In the genomic region with DNA sequence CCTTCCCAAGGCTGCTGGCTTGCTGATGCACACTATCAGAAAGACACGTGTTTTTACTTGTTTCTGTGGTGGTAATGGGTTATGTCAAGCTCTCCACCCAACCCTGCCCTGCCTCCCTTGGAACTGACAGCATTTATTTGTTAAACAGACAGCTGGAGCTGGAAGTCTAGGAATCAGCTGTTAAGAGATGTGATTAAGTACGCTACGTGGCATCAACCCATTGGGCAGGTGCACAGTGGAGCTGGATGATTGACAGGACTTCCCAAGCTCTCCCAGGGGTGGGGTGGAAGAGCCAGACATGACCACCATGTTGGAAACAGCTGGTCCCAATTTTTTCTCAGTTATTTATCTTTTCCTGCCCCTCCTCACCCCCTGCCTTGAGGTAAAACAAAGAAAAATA, we compare ENCODE assay signal across 28 cellular contexts. TPM values are rescaled to one million over a fixed set of nuclear protein-coding genes. Genes with fewer than 3 reads are reported as not detected.
DNase-seq lines count a peak whose midpoint lies in the region; FAIRE-seq and TF ChIP-seq lines count a peak whose summit lies in the region.
"Had no signal": no experiment of that assay in that cellular context is flagged by ENCODE, and none has a peak within 500 bp of the region (broad histone marks: within the 10 kb centered on the region; RNA-seq: fewer than 3 reads in every experiment).

No MANE protein-coding gene starts in this region.

- peak; percentile 21 for DNase-seq in NCI-H82 (lab: John Stamatoyannopoulos, UW)
- DNase-seq in NCI-H82 treated with DMSO at 0.1 percent for 48 hours (lab: John Stamatoyannopoulos, UW; ENCODE audit: unreplicated experiment) = no peak
- DNase-seq in NCI-H748 treated with DMSO at 0.1 percent for 48 hours (lab: John Stamatoyannopoulos, UW) = peak; percentile 19
- peak; percentile 31 for DNase-seq in glutamatergic neuron
- DNase-seq in smooth muscle cell of the brain vasculature (ENCODE audit: low read depth, low spot score) = peak; percentile 1
- DNase-seq in DMS79 treated with DMSO at 0.1 percent for 48 hours (lab: John Stamatoyannopoulos, UW) = no peak
- DNase-seq in stimulated activated CD4-positive, alpha-beta T cell treated with anti-CD3 and anti-CD28 coated beads, Interleukin-4, amount 100 ng/mL, for 24 hours = no peak
- DNase-seq in GM12891 (ENCODE audit: insufficient read length, low spot score) = no peak
- DNase-seq: 8988T; AML-193; CD8-positive, alpha-beta memory T cell; DMS53; EL; GF-D8; GOT3; HCEC 1CT; KG1; NCI-H1105; NCI-H1694; NCI-H2081 treated with DMSO at 0.1 percent for 48 hours; NCI-H774; SHP77 treated with DMSO at 0.1 percent for 48 hours had no signal

- peaks cover 11% of the 10 kb centered on the region for H3K4me1 Mint-ChIP-seq in glutamatergic neuron (ENCODE audit: low read depth, unreplicated experiment)
- H3K4me1 Mint-ChIP-seq: CD8-positive, alpha-beta memory T cell had no signal

- no peak overlapping the region for H3K4me3 Mint-ChIP-seq in glutamatergic neuron (ENCODE audit: unreplicated experiment)
- H3K4me3 Mint-ChIP-seq: CD8-positive, alpha-beta memory T cell had no signal

- TF ChIP-seq CTCF in glutamatergic neuron (IDR thresholded peaks at IDR 0.05; ENCODE audit: partially characterized antibody, unreplicated experiment) = no peak

- no peak for TF ChIP-seq POLR2A in GM12891 (IDR thresholded peaks at IDR 0.05; ENCODE audit: low read depth, low read length)

- no peaks in the 10 kb centered on the region for H3K36me3 Mint-ChIP-seq in glutamatergic neuron (ENCODE audit: unreplicated experiment)
- H3K36me3 Mint-ChIP-seq: CD8-positive, alpha-beta memory T cell had no signal

- no peaks in the 10 kb centered on the region for H3K9me3 Mint-ChIP-seq in glutamatergic neuron (ENCODE audit: unreplicated experiment)

- no peak for FAIRE-seq in GM12891 (lab: Jason Lieb, UNC)
- FAIRE-seq: D721Med, GM19239, HTR-8/SVneo had no signal

- peak overlapping the region; percentile 85 for H3K27ac Mint-ChIP-seq in glutamatergic neuron (ENCODE audit: unreplicated experiment)
- H3K27ac Mint-ChIP-seq: CD8-positive, alpha-beta memory T cell had no signal

- H3K27me3 Mint-ChIP-seq in glutamatergic neuron (ENCODE audit: unreplicated experiment) = peaks cover 3% of the 10 kb centered on the region
- H3K27me3 Mint-ChIP-seq: CD8-positive, alpha-beta memory T cell had no signal

TF ChIP-seq in GM12891, 5 proteins besides CTCF, POLR2A, EP300 and RAD21:
- TF ChIP-seq TAF1 (IDR thresholded peaks at IDR 0.05; ENCODE audit: low read depth, low read length) = no peak
- no peak for TF ChIP-seq PAX5 (IDR thresholded peaks at IDR 0.05; ENCODE audit: insufficient read depth, low read length, severe bottlenecking)
- no peak for TF ChIP-seq POLR2AphosphoS5 (IDR thresholded peaks at IDR 0.05; ENCODE audit: low read depth, low read length)
- no peak for TF ChIP-seq SPI1 (IDR thresholded peaks at IDR 0.05; ENCODE audit: low read depth, low read length)
- TF ChIP-seq POU2F2 (IDR thresholded peaks at IDR 0.05; ENCODE audit: low read depth, low read length) = no peak
TF ChIP-seq in GM12891: peak in this region for 0.

RNA-seq across cellular contexts. Expression of a gene that starts 49.4 kb away (rescaled TPM):
- total RNA-seq in glutamatergic neuron (ENCODE audit: unreplicated experiment) = 1.7 TPM
- not detected for polyA plus RNA-seq in GM12891 (2012; ENCODE audit: low read depth, missing spikeins)
- total RNA-seq: CD8-positive, alpha-beta memory T cell; NCI-H460; RPMI7951 had no signal
- polyA plus RNA-seq: AG04450; CD8-positive, alpha-beta memory T cell had no signal

Comparison
In these comparisons a context has a peak if more than half of its experiments do, and no peak if none do; other contexts are left out.
1. DNase-seq: peak in NCI-H82 (single experiment), NCI-H748 treated with DMSO at 0.1 percent for 48 hours (single experiment), glutamatergic neuron (single experiment) and smooth muscle cell of the brain vasculature (single experiment); none in NCI-H82 treated with DMSO at 0.1 percent for 48 hours (single experiment), DMS79 treated with DMSO at 0.1 percent for 48 hours (single experiment), stimulated activated CD4-positive, alpha-beta T cell treated with anti-CD3 and anti-CD28 coated beads, Interleukin-4, amount 100 ng/mL, for 24 hours (single experiment) and GM12891 (single experiment).